In genomic region chr12:115088995-115089841, GRCh38 we compare ENCODE assay signal across 1 cellular context.
TF ChIP-seq lines count a peak whose summit lies in the region.

No MANE protein-coding gene starts in this region.

TF ChIP-seq in HepG2, 621 proteins besides CTCF, POLR2A, EP300 and RAD21 (continued from another document and continues in another):
- TF ChIP-seq TFE3 (CRISPR knock-in tag; IDR thresholded peaks at IDR 0.05) (peak; percentile 83), ERF (CRISPR knock-in tag; IDR thresholded peaks at IDR 0.05) (peak; percentile 65; the same call in 1 of the 2 replicates), NONO (IDR thresholded peaks at IDR 0.05) (no peak), NONO (CRISPR knock-in tag; conservative IDR thresholded peaks at IDR 0.05) (peak; percentile 92), ZBTB43 (CRISPR knock-in tag; conservative IDR thresholded peaks at IDR 0.05) (peak; percentile 74; the same call in 1 of the 2 replicates), ZNF556 (CRISPR knock-in tag; IDR thresholded peaks at IDR 0.05; ENCODE audit: borderline replicate concordance) (peak; percentile 71; the same call in 1 of the 2 replicates), RBFOX2 (IDR thresholded peaks at IDR 0.05; ENCODE audit: low read depth, low read length) (no peak), ESRRA (CRISPR knock-in tag; IDR thresholded peaks at IDR 0.05; ENCODE audit: low read depth) (peak; percentile 50; the same call in 1 of the 2 replicates), MEIS1 (CRISPR knock-in tag; IDR thresholded peaks at IDR 0.05; ENCODE audit: borderline replicate concordance) (peak; percentile 96; the same call in 1 of the 2 replicates), TAF15 (IDR thresholded peaks at IDR 0.05; ENCODE audit: low read depth, low read length, poor library complexity, severe bottlenecking) (no peak), TOPORS (CRISPR knock-in tag; IDR thresholded peaks at IDR 0.05) (0 out of 2 replicates have a peak, but pooled peaks have one; percentile 45), ZFP37 (CRISPR knock-in tag; IDR thresholded peaks at IDR 0.05; ENCODE audit: borderline replicate concordance) (no peak), ZNF547 (CRISPR knock-in tag; IDR thresholded peaks at IDR 0.05) (no peak), ZNF766 (CRISPR knock-in tag; IDR thresholded peaks at IDR 0.05; ENCODE audit: borderline replicate concordance) (peak; percentile 48; the same call in 1 of the 2 replicates), ZNF235 (CRISPR knock-in tag; IDR thresholded peaks at IDR 0.05; ENCODE audit: borderline replicate concordance) (no peak), ZNF143 (CRISPR knock-in tag; IDR thresholded peaks at IDR 0.05) (no peak), JARID2 (CRISPR knock-in tag; IDR thresholded peaks at IDR 0.05; ENCODE audit: insufficient replicate concordance) (no peak), ZSCAN21 (CRISPR knock-in tag; IDR thresholded peaks at IDR 0.05; ENCODE audit: borderline replicate concordance) (peak; percentile 85; the same call in 1 of the 2 replicates), ZNF678 (CRISPR knock-in tag; IDR thresholded peaks at IDR 0.05) (peak; percentile 75; the same call in 1 of the 2 replicates), ZFP36L2 (CRISPR knock-in tag; IDR thresholded peaks at IDR 0.05) (no peak), AGO2 (optimal IDR thresholded peaks at IDR 0.05; ENCODE audit: low read depth, low read length) (no peak), NAIF1 (CRISPR knock-in tag; IDR thresholded peaks at IDR 0.05; ENCODE audit: borderline replicate concordance) (peak; percentile 77; the same call in 1 of the 2 replicates), YEATS4 (CRISPR knock-in tag; IDR thresholded peaks at IDR 0.05; ENCODE audit: borderline replicate concordance) (peak; percentile 85; the same call in 1 of the 2 replicates), FOSL1 (CRISPR knock-in tag; IDR thresholded peaks at IDR 0.05; ENCODE audit: borderline replicate concordance) (no peak), ZSCAN5A (CRISPR knock-in tag; IDR thresholded peaks at IDR 0.05; ENCODE audit: borderline replicate concordance) (peak; percentile 13), CREBL2 (CRISPR knock-in tag; IDR thresholded peaks at IDR 0.05; ENCODE audit: borderline replicate concordance) (no peak), YEATS2 (CRISPR knock-in tag; IDR thresholded peaks at IDR 0.05; ENCODE audit: borderline replicate concordance) (no peak), ZBTB33 (CRISPR knock-in tag; IDR thresholded peaks at IDR 0.05) (0 out of 2 replicates have a peak, but pooled peaks have one; percentile 43), DR1 (CRISPR knock-in tag; IDR thresholded peaks at IDR 0.05) (no peak; the same call in 1 of the 2 replicates), SP1 (IDR thresholded peaks at IDR 0.05) (no peak), SP1 (CRISPR knock-in tag; IDR thresholded peaks at IDR 0.05) (no peak), NR2C2 (CRISPR knock-in tag; IDR thresholded peaks at IDR 0.05; ENCODE audit: borderline replicate concordance) (peak; percentile 57; the same call in 1 of the 2 replicates), ETV6 (CRISPR knock-in tag; conservative IDR thresholded peaks at IDR 0.05) (no peak), RNF2 (conservative IDR thresholded peaks at IDR 0.05; ENCODE audit: low read depth) (peak; percentile 70; the same call in 1 of the 2 replicates), ZNF557 (CRISPR knock-in tag; IDR thresholded peaks at IDR 0.05) (peak; percentile 75; the same call in 1 of the 2 replicates), ZMYM4 (CRISPR knock-in tag; IDR thresholded peaks at IDR 0.05) (peak; percentile 95), ZNF501 (CRISPR knock-in tag; IDR thresholded peaks at IDR 0.05) (peak; percentile 75; the same call in 1 of the 2 replicates), KAT8 (CRISPR knock-in tag; IDR thresholded peaks at IDR 0.05) (peak; percentile 39; the same call in 1 of the 2 replicates), ATF2 (CRISPR knock-in tag; IDR thresholded peaks at IDR 0.05) (peak; percentile 68; the same call in 1 of the 2 replicates)
- TF ChIP-seq, protein P1, sequence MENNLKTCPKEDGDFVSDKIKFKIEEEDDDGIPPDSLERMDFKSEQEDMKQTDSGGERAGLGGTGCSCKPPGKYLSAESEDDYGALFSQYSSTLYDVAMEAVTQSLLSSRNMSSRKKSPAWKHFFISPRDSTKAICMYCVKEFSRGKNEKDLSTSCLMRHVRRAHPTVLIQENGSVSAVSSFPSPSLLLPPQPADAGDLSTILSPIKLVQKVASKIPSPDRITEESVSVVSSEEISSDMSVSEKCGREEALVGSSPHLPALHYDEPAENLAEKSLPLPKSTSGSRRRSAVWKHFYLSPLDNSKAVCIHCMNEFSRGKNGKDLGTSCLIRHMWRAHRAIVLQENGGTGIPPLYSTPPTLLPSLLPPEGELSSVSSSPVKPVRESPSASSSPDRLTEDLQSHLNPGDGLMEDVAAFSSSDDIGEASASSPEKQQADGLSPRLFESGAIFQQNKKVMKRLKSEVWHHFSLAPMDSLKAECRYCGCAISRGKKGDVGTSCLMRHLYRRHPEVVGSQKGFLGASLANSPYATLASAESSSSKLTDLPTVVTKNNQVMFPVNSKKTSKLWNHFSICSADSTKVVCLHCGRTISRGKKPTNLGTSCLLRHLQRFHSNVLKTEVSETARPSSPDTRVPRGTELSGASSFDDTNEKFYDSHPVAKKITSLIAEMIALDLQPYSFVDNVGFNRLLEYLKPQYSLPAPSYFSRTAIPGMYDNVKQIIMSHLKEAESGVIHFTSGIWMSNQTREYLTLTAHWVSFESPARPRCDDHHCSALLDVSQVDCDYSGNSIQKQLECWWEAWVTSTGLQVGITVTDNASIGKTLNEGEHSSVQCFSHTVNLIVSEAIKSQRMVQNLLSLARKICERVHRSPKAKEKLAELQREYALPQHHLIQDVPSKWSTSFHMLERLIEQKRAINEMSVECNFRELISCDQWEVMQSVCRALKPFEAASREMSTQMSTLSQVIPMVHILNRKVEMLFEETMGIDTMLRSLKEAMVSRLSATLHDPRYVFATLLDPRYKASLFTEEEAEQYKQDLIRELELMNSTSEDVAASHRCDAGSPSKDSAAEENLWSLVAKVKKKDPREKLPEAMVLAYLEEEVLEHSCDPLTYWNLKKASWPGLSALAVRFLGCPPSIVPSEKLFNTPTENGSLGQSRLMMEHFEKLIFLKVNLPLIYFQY (CRISPR knock-in tag; IDR thresholded peaks at IDR 0.05; ENCODE audit: borderline replicate concordance), result peak; percentile 36; the same call in 1 of the 2 replicates
- TF ChIP-seq, protein P2, sequence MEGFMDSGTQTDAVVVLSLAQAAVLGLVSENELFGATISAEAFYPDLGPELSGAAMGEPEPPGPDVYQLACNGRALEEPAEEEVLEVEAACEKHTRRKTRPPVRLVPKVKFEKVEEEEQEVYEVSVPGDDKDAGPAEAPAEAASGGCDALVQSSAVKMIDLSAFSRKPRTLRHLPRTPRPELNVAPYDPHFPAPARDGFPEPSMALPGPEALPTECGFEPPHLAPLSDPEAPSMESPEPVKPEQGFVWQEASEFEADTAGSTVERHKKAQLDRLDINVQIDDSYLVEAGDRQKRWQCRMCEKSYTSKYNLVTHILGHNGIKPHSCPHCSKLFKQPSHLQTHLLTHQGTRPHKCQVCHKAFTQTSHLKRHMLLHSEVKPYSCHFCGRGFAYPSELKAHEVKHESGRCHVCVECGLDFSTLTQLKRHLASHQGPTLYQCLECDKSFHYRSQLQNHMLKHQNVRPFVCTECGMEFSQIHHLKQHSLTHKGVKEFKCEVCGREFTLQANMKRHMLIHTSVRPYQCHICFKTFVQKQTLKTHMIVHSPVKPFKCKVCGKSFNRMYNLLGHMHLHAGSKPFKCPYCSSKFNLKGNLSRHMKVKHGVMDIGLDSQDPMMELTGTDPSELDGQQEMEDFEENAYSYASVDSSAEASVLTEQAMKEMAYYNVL (CRISPR knock-in tag; IDR thresholded peaks at IDR 0.05; ENCODE audit: borderline replicate concordance), result peak; percentile 91
- TF ChIP-seq, protein P3, sequence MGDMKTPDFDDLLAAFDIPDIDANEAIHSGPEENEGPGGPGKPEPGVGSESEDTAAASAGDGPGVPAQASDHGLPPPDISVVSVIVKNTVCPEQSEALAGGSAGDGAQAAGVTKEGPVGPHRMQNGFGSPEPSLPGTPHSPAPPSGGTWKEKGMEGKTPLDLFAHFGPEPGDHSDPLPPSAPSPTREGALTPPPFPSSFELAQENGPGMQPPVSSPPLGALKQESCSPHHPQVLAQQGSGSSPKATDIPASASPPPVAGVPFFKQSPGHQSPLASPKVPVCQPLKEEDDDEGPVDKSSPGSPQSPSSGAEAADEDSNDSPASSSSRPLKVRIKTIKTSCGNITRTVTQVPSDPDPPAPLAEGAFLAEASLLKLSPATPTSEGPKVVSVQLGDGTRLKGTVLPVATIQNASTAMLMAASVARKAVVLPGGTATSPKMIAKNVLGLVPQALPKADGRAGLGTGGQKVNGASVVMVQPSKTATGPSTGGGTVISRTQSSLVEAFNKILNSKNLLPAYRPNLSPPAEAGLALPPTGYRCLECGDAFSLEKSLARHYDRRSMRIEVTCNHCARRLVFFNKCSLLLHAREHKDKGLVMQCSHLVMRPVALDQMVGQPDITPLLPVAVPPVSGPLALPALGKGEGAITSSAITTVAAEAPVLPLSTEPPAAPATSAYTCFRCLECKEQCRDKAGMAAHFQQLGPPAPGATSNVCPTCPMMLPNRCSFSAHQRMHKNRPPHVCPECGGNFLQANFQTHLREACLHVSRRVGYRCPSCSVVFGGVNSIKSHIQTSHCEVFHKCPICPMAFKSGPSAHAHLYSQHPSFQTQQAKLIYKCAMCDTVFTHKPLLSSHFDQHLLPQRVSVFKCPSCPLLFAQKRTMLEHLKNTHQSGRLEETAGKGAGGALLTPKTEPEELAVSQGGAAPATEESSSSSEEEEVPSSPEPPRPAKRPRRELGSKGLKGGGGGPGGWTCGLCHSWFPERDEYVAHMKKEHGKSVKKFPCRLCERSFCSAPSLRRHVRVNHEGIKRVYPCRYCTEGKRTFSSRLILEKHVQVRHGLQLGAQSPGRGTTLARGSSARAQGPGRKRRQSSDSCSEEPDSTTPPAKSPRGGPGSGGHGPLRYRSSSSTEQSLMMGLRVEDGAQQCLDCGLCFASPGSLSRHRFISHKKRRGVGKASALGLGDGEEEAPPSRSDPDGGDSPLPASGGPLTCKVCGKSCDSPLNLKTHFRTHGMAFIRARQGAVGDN (CRISPR knock-in tag; IDR thresholded peaks at IDR 0.05), result peak; percentile 97
- TF ChIP-seq, protein P4, sequence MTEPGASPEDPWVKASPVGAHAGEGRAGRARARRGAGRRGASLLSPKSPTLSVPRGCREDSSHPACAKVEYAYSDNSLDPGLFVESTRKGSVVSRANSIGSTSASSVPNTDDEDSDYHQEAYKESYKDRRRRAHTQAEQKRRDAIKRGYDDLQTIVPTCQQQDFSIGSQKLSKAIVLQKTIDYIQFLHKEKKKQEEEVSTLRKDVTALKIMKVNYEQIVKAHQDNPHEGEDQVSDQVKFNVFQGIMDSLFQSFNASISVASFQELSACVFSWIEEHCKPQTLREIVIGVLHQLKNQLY (CRISPR knock-in tag; IDR thresholded peaks at IDR 0.05), result peak; percentile 90
